15 cellular contexts compared by ENCODE assay signal in the genomic region with DNA sequence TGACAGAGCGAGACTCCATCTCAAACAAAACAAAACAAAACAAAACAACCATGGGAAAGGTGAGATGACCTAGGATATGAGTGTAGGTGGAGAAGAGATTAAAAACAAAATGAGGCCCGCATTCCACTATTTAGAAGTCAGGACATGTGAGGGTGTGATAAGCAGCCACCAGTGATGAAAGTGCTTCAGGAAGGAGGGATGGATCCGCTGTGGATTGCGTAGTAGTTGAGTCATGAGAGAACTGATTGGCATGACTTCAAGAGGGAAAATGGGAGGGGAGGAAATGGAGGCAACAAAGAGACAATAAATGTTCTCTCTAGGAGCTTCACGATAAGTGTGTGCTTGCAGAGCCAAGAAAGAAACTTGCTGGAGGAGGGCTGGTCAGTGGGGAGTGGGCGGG.
DNase-seq lines count a peak whose midpoint lies in the region; ATAC-seq and TF ChIP-seq lines count a peak whose summit lies in the region.
"Had no signal": no experiment of that assay in that cellular context is flagged by ENCODE, and none has a peak within 500 bp of the region (broad histone marks: within the 10 kb centered on the region; RNA-seq: fewer than 3 reads in every experiment).

No MANE protein-coding gene starts in this region.

- ATAC-seq in HG02642 (IDR thresholded peaks at IDR 0.05; ENCODE audit: poor library complexity, unreplicated experiment): no peak
- ATAC-seq: A549; activated CD8-positive, alpha-beta T cell treated with anti-CD3 and anti-CD28 coated beads, Interleukin-2, amount 10 ng/mL, durations not matched to agents 7 days and 5 days had no signal

- H3K9me3 ChIP-seq in right atrium auricular region (no peaks in the 10 kb centered on the region), hepatocyte (ENCODE audit: low read depth) (no peaks in the 10 kb centered on the region)
- H3K9me3 ChIP-seq: A549, ascending aorta, MG63, SJSA1 had no signal

- H3K4me3 ChIP-seq in right atrium auricular region (no peak overlapping the region), hepatocyte (no peak overlapping the region)
- H3K4me3 ChIP-seq: A549, ascending aorta, MG63, SJSA1 had no signal

- H3K79me2 ChIP-seq in hepatocyte: no peaks in the 10 kb centered on the region

- H3K4me1 ChIP-seq in right atrium auricular region (no peaks in the 10 kb centered on the region), hepatocyte (ENCODE audit: insufficient read depth) (no peaks in the 10 kb centered on the region)
- H3K4me1 ChIP-seq: ascending aorta had no signal

- no peaks in the 10 kb centered on the region for H3K9me2 ChIP-seq in hepatocyte (replicated peaks; ENCODE audit: insufficient read depth)

- H3K27me3 ChIP-seq in right atrium auricular region: no peaks in the 10 kb centered on the region
- no peaks in the 10 kb centered on the region for H3K27me3 ChIP-seq in hepatocyte
- H3K27me3 ChIP-seq: ascending aorta, MG63, SJSA1 had no signal

- DNase-seq in A172 (ENCODE audit: low spot score): peak; percentile 41
- peak; percentile 35 for DNase-seq in M059J (ENCODE audit: low read depth)
- DNase-seq in dermis microvascular lymphatic vessel endothelial cell (ENCODE audit: low read depth in 2 of 2): peak; percentile 92 to 97
- DNase-seq in right atrium auricular region (ENCODE audit: low spot score): peak; percentile 62
- no peak for DNase-seq in NCI-H524 treated with DMSO at 0.1 percent for 48 hours (lab: John Stamatoyannopoulos, UW)
- DNase-seq in DMS153 treated with DMSO at 0.1 percent for 48 hours (lab: John Stamatoyannopoulos, UW; ENCODE audit: unreplicated experiment): no peak
- DNase-seq in hepatocyte (ENCODE audit: low spot score): no peak
- DNase-seq: activated CD8-positive, alpha-beta T cell treated with anti-CD3 and anti-CD28 coated beads, Interleukin-2, amount 10 ng/mL, durations not matched to agents 7 days and 5 days; effector memory CD4-positive, alpha-beta T cell; MG63 had no signal

- no peak overlapping the region for H3K4me2 ChIP-seq in hepatocyte
- H3K4me2 ChIP-seq: A549 had no signal

- no peak overlapping the region for H2AFZ ChIP-seq in hepatocyte

- 78% methylated on average over 6 of the region's 6 CpGs for WGBS in hepatocyte (ENCODE audit: low lambda C conversion rate, missing lambda C conversion rate)

- H3K27ac ChIP-seq in right atrium auricular region (no peak overlapping the region), hepatocyte (no peak overlapping the region)
- H3K27ac ChIP-seq: A549, ascending aorta, HL-60, SJSA1 had no signal

- H4K20me1 ChIP-seq in hepatocyte (ENCODE audit: insufficient read depth, poor library complexity, severe bottlenecking): no peaks in the 10 kb centered on the region

- no peak for TF ChIP-seq CTCF in right atrium auricular region (IDR thresholded peaks at IDR 0.05)
- TF ChIP-seq CTCF in hepatocyte (IDR thresholded peaks at IDR 0.05; ENCODE audit: poor library complexity): no peak

- H3K36me3 ChIP-seq in right atrium auricular region (no peaks in the 10 kb centered on the region), hepatocyte (replicated peaks; ENCODE audit: insufficient read depth, low read depth) (no peaks in the 10 kb centered on the region)
- H3K36me3 ChIP-seq: ascending aorta, MG63, SJSA1 had no signal

Comparison
In these comparisons a context has a peak if more than half of its experiments do, and no peak if none do; other contexts are left out.
1. DNase-seq: peak in A172 (single experiment), M059J (single experiment), dermis microvascular lymphatic vessel endothelial cell (2 of 2) and right atrium auricular region (single experiment); none in NCI-H524 treated with DMSO at 0.1 percent for 48 hours (single experiment), DMS153 treated with DMSO at 0.1 percent for 48 hours (single experiment) and hepatocyte (single experiment).